ENCODE assay signal across 8 cellular contexts in genomic region chr16:22374311-22375116, GRCh38. TPM values are rescaled to one million over a fixed set of nuclear protein-coding genes. Genes with fewer than 3 reads are reported as not detected.
A peak's percentile ranks its signal among the peaks of the same experiment; 100 is the strongest.
DNase-seq lines count a peak whose midpoint lies in the region; ATAC-seq and TF ChIP-seq lines count a peak whose summit lies in the region.

Gene CDR2 (minus strand): TSS chr16:22374619. CDS start chr16:22374309, 310 bp downstream.

- peaks cover 16% of the 10 kb centered on the region for H3K27me3 Mint-ChIP-seq in WTC11 (ENCODE audit: low read depth)

- peaks cover 42% of the 10 kb centered on the region for H4K20me1 ChIP-seq in smooth muscle cell (ENCODE audit: low read depth)

- H3K27ac ChIP-seq in smooth muscle cell (ENCODE audit: low read depth) = peak within 1 kb of the TSS; percentile 72

- CTCF ChIA-PET in WTC11 (lab: Charles Lee) = interaction anchor here (0.8 to 1.0 kb wide), 2 partner anchors 53 to 1215 kb away, joined by 3 to 6 read pairs; no protein-coding TSS in a partner anchor

- no peaks in the 10 kb centered on the region for H3K27me3 ChIP-seq in smooth muscle cell (ENCODE audit: low read depth)

- TF ChIP-seq CTCF in AG09319 (IDR thresholded peaks at IDR 0.05; ENCODE audit: low read depth, low read length) = no peak
- TF ChIP-seq CTCF in WTC11 (IDR thresholded peaks at IDR 0.05) = no peak
- TF ChIP-seq CTCF in cardiac fibroblast (IDR thresholded peaks at IDR 0.05; ENCODE audit: low read depth, low read length) = no peak
- no peak for TF ChIP-seq CTCF in smooth muscle cell (IDR thresholded peaks at IDR 0.05; ENCODE audit: borderline replicate concordance, insufficient read depth, poor library complexity, severe bottlenecking)

- WGBS in smooth muscle cell (ENCODE audit: low lambda C conversion rate) = 2% methylated on average over 59 of the region's 96 CpGs

- H3K79me2 ChIP-seq in smooth muscle cell (ENCODE audit: low read depth) = peaks cover 47% of the 10 kb centered on the region

- H3K4me1 Mint-ChIP-seq in WTC11 = peaks cover 52% of the 10 kb centered on the region

- H3K4me3 ChIP-seq in cardiac fibroblast (replicated peaks in 1 of 2; ENCODE audit: low read depth in 2 of 2, low read length in 2 of 2) (peak within 1 kb of the TSS; percentile 79 to 84), smooth muscle cell (peak within 1 kb of the TSS; percentile 93)

- H3K9ac ChIP-seq in smooth muscle cell (ENCODE audit: low read depth) = peak within 1 kb of the TSS; percentile 91

- H3K4me1 ChIP-seq in smooth muscle cell (ENCODE audit: low read depth) = peaks cover 39% of the 10 kb centered on the region

- H3K27ac Mint-ChIP-seq in WTC11 = peak within 1 kb of the TSS; percentile 92

- H3K4me3 Mint-ChIP-seq in WTC11 = peak within 1 kb of the TSS; percentile 90

- H3K36me3 Mint-ChIP-seq in WTC11 = peaks cover 7% of the 10 kb centered on the region

- H2AFZ ChIP-seq in smooth muscle cell (ENCODE audit: low read depth) = peak within 1 kb of the TSS; percentile 64

- no peaks in the 10 kb centered on the region for H3K36me3 ChIP-seq in smooth muscle cell (ENCODE audit: low read depth)

- ATAC-seq in GM19025 (IDR thresholded peaks at IDR 0.05; ENCODE audit: low read depth, unreplicated experiment) = peak; percentile 90
- ATAC-seq in HG03280 (IDR thresholded peaks at IDR 0.05; ENCODE audit: unreplicated experiment) = peak; percentile 92
- ATAC-seq in WTC11 = peak; percentile 95

- H3K9me3 ChIP-seq in smooth muscle cell (replicated peaks; ENCODE audit: low read depth) = no peaks in the 10 kb centered on the region

- H3K9me3 Mint-ChIP-seq in WTC11 = no peaks in the 10 kb centered on the region

- H3K4me2 ChIP-seq in smooth muscle cell = peak within 1 kb of the TSS; percentile 99

- H3F3A ChIP-seq in smooth muscle cell (ENCODE audit: low read depth) = peaks cover 10% of the 10 kb centered on the region

- DNase-seq in AG09319 (ENCODE audit: extremely low read depth, low read depth) (peak; percentile 92), NCI-H345 (lab: John Stamatoyannopoulos, UW) (peak; percentile 98), WTC11 (ENCODE audit: low spot score) (peak; percentile 99), cardiac fibroblast (ENCODE audit: low read depth in 2 of 2) (peak; percentile 98), iPS-NIHi7 (ENCODE audit: extremely low spot score) (peak; percentile 99), smooth muscle cell (lab: John Stamatoyannopoulos, UW; ENCODE audit: unreplicated experiment) (peak; percentile 88)

- POLR2A ChIA-PET in WTC11 (lab: Charles Lee) = interaction anchor here (0.8 to 1.5 kb wide), 2 partner anchors 12 to 1216 kb away, joined by 3 to 12 read pairs; partner anchors contain the start of gene LDAF1

TF ChIP-seq in WTC11, 78 proteins besides CTCF, POLR2A, EP300 and RAD21 (continues in another document):
- TF ChIP-seq HMGA2 (CRISPR knock-in tag; IDR thresholded peaks at IDR 0.05) (no peak), ZNF138 (CRISPR knock-in tag; conservative IDR thresholded peaks at IDR 0.05) (no peak), ZBTB43 (CRISPR knock-in tag; IDR thresholded peaks at IDR 0.05) (peak; percentile 87; the same call in 1 of the 2 replicates), ARID4B (CRISPR knock-in tag; IDR thresholded peaks at IDR 0.05; ENCODE audit: borderline replicate concordance) (0 out of 2 replicates have a peak, but pooled peaks have one; percentile 34), SP1 (CRISPR knock-in tag; conservative IDR thresholded peaks at IDR 0.05) (peak; percentile 64; the same call in 1 of the 2 replicates), NR2C2 (CRISPR knock-in tag; IDR thresholded peaks at IDR 0.05) (no peak), FOXJ3 (CRISPR knock-in tag; IDR thresholded peaks at IDR 0.05; ENCODE audit: borderline replicate concordance) (no peak), ESRRA (CRISPR knock-in tag; IDR thresholded peaks at IDR 0.05; ENCODE audit: borderline replicate concordance) (no peak), ZNF532 (CRISPR knock-in tag; IDR thresholded peaks at IDR 0.05; ENCODE audit: borderline replicate concordance) (no peak), KAT7 (CRISPR knock-in tag; IDR thresholded peaks at IDR 0.05; ENCODE audit: borderline replicate concordance) (0 out of 2 replicates have a peak, but pooled peaks have one; percentile 42), CBFB (CRISPR knock-in tag; IDR thresholded peaks at IDR 0.05; ENCODE audit: low read depth) (no peak), ZNF416 (CRISPR knock-in tag; IDR thresholded peaks at IDR 0.05) (no peak)
- TF ChIP-seq, protein P1, sequence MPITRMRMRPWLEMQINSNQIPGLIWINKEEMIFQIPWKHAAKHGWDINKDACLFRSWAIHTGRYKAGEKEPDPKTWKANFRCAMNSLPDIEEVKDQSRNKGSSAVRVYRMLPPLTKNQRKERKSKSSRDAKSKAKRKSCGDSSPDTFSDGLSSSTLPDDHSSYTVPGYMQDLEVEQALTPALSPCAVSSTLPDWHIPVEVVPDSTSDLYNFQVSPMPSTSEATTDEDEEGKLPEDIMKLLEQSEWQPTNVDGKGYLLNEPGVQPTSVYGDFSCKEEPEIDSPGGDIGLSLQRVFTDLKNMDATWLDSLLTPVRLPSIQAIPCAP (CRISPR knock-in tag; IDR thresholded peaks at IDR 0.05) = no peak

RNA-seq across cellular contexts. Expression of gene CDR2, which starts in this region (rescaled TPM):
- total RNA-seq in WTC11 (2021) (25.4 to 40.9 TPM (median 29.1 TPM) in 3 replicates), smooth muscle cell (67.3 and 76.5 TPM in 2 replicates)
- 47.4 and 52.5 TPM in 2 replicates for polyA plus RNA-seq in smooth muscle cell

Comparison
In these comparisons a context has a peak if more than half of its experiments do, and no peak if none do; other contexts are left out.
1. Peak in every context shown above with its lines: DNase-seq, ATAC-seq, H3K4me3 ChIP-seq and H3K27ac ChIP-seq.